In the genomic region with DNA sequence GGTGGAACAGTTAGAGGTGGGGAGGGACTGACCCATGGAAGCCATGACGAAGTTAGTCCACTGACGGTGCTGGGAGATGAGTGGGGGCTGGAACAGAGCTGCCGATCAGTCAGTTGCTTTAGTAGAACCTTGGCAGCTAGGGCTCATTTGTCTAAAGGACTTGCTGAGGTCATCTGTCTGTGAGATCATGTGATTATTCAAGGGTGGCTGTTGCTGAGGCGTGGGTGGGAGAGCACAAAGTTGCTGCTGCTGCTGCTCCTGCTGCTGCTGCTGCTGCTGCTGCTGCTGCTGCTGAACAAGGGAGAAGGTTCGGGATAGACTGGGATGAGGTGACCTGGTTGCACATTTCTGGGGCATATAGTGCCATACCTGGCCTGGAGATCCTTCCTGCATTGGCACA, we compare ENCODE assay signal across 16 cellular contexts.
"Had no signal": no experiment of that assay in that cellular context is flagged by ENCODE, and none has a peak within 500 bp of the region (broad histone marks: within the 10 kb centered on the region; RNA-seq: fewer than 3 reads in every experiment).

No MANE protein-coding gene starts in this region.

- H3K4me3 Mint-ChIP-seq: activated CD4-positive, alpha-beta memory T cell treated with anti-CD3 and anti-CD28 coated beads for 36 hours; activated CD4-positive, alpha-beta T cell treated with anti-CD3 and anti-CD28 coated beads for 36 hours; activated naive CD8-positive, alpha-beta T cell treated with anti-CD3 and anti-CD28 coated beads for 36 hours; activated T-helper 1 cell treated with anti-CD3 and anti-CD28 coated beads, Interleukin-12 subunit alpha, Interleukin-12 subunit beta, Interleukin-2, Interleukin-4 antibody, amounts not matched to agents 30 ng/mL and 10 ng/mL and 1 ng/mL, durations not matched to agents 14 hours and 24 hours and 36 hours; effector memory CD8-positive, alpha-beta T cell; natural killer cell; stimulated activated naive CD8-positive, alpha-beta T cell treated with anti-CD3 and anti-CD28 coated beads, Interleukin-15, amount 100 ng/mL, for 72 hours had no signal

- H3K4me1 Mint-ChIP-seq: activated CD4-positive, alpha-beta T cell treated with anti-CD3 and anti-CD28 coated beads for 36 hours; activated naive CD8-positive, alpha-beta T cell treated with anti-CD3 and anti-CD28 coated beads for 36 hours; natural killer cell; stimulated activated naive CD8-positive, alpha-beta T cell treated with anti-CD3 and anti-CD28 coated beads, Interleukin-15, amount 100 ng/mL, for 72 hours had no signal

- H3K27me3 Mint-ChIP-seq: activated CD4-positive, alpha-beta memory T cell treated with anti-CD3 and anti-CD28 coated beads for 36 hours; activated CD4-positive, alpha-beta T cell treated with anti-CD3 and anti-CD28 coated beads for 36 hours; activated naive CD8-positive, alpha-beta T cell treated with anti-CD3 and anti-CD28 coated beads for 36 hours; effector memory CD8-positive, alpha-beta T cell; stimulated activated naive CD8-positive, alpha-beta T cell treated with anti-CD3 and anti-CD28 coated beads, Interleukin-15, amount 100 ng/mL, for 72 hours had no signal

- H3K9me3 ChIP-seq: suprapubic skin, transverse colon had no signal

- H3K27ac Mint-ChIP-seq: activated CD4-positive, alpha-beta memory T cell treated with anti-CD3 and anti-CD28 coated beads for 36 hours; activated CD4-positive, alpha-beta T cell treated with anti-CD3 and anti-CD28 coated beads for 36 hours; activated naive CD8-positive, alpha-beta T cell treated with anti-CD3 and anti-CD28 coated beads for 36 hours; activated T-helper 1 cell treated with anti-CD3 and anti-CD28 coated beads, Interleukin-12 subunit alpha, Interleukin-12 subunit beta, Interleukin-2, Interleukin-4 antibody, amounts not matched to agents 30 ng/mL and 10 ng/mL and 1 ng/mL, durations not matched to agents 14 hours and 24 hours and 36 hours; effector memory CD8-positive, alpha-beta T cell; natural killer cell; stimulated activated naive CD8-positive, alpha-beta T cell treated with anti-CD3 and anti-CD28 coated beads, Interleukin-15, amount 100 ng/mL, for 72 hours had no signal

- H3K36me3 Mint-ChIP-seq: activated CD4-positive, alpha-beta memory T cell treated with anti-CD3 and anti-CD28 coated beads for 36 hours; activated naive CD8-positive, alpha-beta T cell treated with anti-CD3 and anti-CD28 coated beads for 36 hours; natural killer cell had no signal

- ATAC-seq: activated CD4-positive, alpha-beta T cell treated with anti-CD3 and anti-CD28 coated beads for 36 hours; effector memory CD8-positive, alpha-beta T cell; left lobe of liver; natural killer cell; stimulated activated naive CD8-positive, alpha-beta T cell treated with anti-CD3 and anti-CD28 coated beads, Interleukin-15, amount 100 ng/mL, for 72 hours had no signal

- H3K9me3 Mint-ChIP-seq: activated CD4-positive, alpha-beta memory T cell treated with anti-CD3 and anti-CD28 coated beads for 36 hours; activated naive CD8-positive, alpha-beta T cell treated with anti-CD3 and anti-CD28 coated beads for 36 hours; activated T-helper 1 cell treated with anti-CD3 and anti-CD28 coated beads, Interleukin-12 subunit alpha, Interleukin-12 subunit beta, Interleukin-2, Interleukin-4 antibody, amounts not matched to agents 30 ng/mL and 10 ng/mL and 1 ng/mL, durations not matched to agents 14 hours and 24 hours and 36 hours had no signal

- DNase-seq: activated CD4-positive, alpha-beta memory T cell treated with anti-CD3 and anti-CD28 coated beads for 36 hours; activated CD4-positive, alpha-beta T cell treated with anti-CD3 and anti-CD28 coated beads for 36 hours; activated naive CD4-positive, alpha-beta T cell; activated naive CD8-positive, alpha-beta T cell treated with anti-CD3 and anti-CD28 coated beads for 36 hours; activated T-cell treated with anti-CD3 and anti-CD28 coated beads for 4 hours; amniotic stem cell; effector memory CD8-positive, alpha-beta T cell; natural killer cell; nucleus accumbens; retina; stimulated activated CD4-positive, alpha-beta T cell treated with anti-CD3 and anti-CD28 coated beads, Interleukin-2, amount 100 ng/mL, for 24 hours; stimulated activated naive CD8-positive, alpha-beta T cell treated with anti-CD3 and anti-CD28 coated beads, Interleukin-15, amount 100 ng/mL, for 72 hours; transverse colon had no signal
